ENCODE assay signal across 8 cellular contexts in genomic region chr3:43998374-43998840, GRCh38.
DNase-seq lines count a peak whose midpoint lies in the region; ATAC-seq, FAIRE-seq and TF ChIP-seq lines count a peak whose summit lies in the region.

No MANE protein-coding gene starts in this region.

- no peak for DNase-seq in A549 (ENCODE audit: low read depth in 1 of 2, low spot score in 1 of 2)
- no peak for DNase-seq in astrocyte of the cerebellum (ENCODE audit: low read depth)
- DNase-seq in memory B cell (ENCODE audit: low spot score in 2 of 2) = peak; percentile 14 to 40
- no peak for DNase-seq in MV-4-11 (lab: John Stamatoyannopoulos, UW)
- no peak for DNase-seq in stimulated activated CD4-positive, alpha-beta T cell treated with anti-CD3 and anti-CD28 coated beads, Interleukin-4, amount 100 ng/mL, for 24 hours
- DNase-seq in stimulated activated CD8-positive, alpha-beta memory T cell treated with anti-CD3 and anti-CD28 coated beads, Interleukin-4, amount 100 ng/mL, for 48 hours = no peak

- FAIRE-seq in A549 (lab: Jason Lieb, UNC) = no peak

- H3K9me3 Mint-ChIP-seq in memory B cell = no peaks in the 10 kb centered on the region

- TF ChIP-seq EP300 in A549 (IDR thresholded peaks at IDR 0.05) = no peak

- no peak for TF ChIP-seq CTCF in A549 (IDR thresholded peaks at IDR 0.05)
- TF ChIP-seq CTCF in astrocyte of the cerebellum (IDR thresholded peaks at IDR 0.05; ENCODE audit: low read depth, low read length, missing control alignments) = no peak

- H3K4me3 Mint-ChIP-seq in memory B cell = peak overlapping the region; percentile 85

- ATAC-seq in A549 (no peak; a peak in 1 of 6 replicates), GM21723 (IDR thresholded peaks at IDR 0.05; ENCODE audit: unreplicated experiment) (peak; percentile 3), memory B cell (ENCODE audit: low read depth) (peak; percentile 25), HG02678 (IDR thresholded peaks at IDR 0.05; ENCODE audit: unreplicated experiment) (no peak)

- peak overlapping the region; percentile 45 for H3K27ac Mint-ChIP-seq in memory B cell

- peaks cover 48% of the 10 kb centered on the region for H3K4me1 Mint-ChIP-seq in memory B cell

- WGBS in A549 (ENCODE audit: missing lambda C conversion rate) = 30% methylated on average over 11 of the region's 25 CpGs

- H3K36me3 Mint-ChIP-seq in memory B cell = no peaks in the 10 kb centered on the region

- POLR2A ChIA-PET in A549 (lab: Yijun Ruan, JAX) = interaction anchor here (0.9 kb wide), 1 partner anchor 132 kb away, joined by 3 read pairs; no protein-coding TSS in a partner anchor

- TF ChIP-seq RAD21 in A549 (conservative IDR thresholded peaks at IDR 0.05 in 1 of 2, IDR thresholded peaks at IDR 0.05 in 1 of 2) = no peak

- CTCF ChIA-PET in A549 (lab: Yijun Ruan, JAX) = interaction anchor here (1.7 kb wide), 1 partner anchor 229 kb away, joined by 7 read pairs; no protein-coding TSS in a partner anchor

- H3K27ac ChIP-seq in A549 = peak overlapping the region; percentile 89 to 99

- TF ChIP-seq POLR2A in A549 (IDR thresholded peaks at IDR 0.05; ENCODE audit: low read length) = no peak

- peak overlapping the region; percentile 95 for H3K4me2 ChIP-seq in A549

- no peaks in the 10 kb centered on the region for H3K9me3 ChIP-seq in A549

- peaks cover 32% of the 10 kb centered on the region for H3K27me3 Mint-ChIP-seq in memory B cell

- H3K4me3 ChIP-seq in A549 (peak overlapping the region; percentile 83), astrocyte of the cerebellum (ENCODE audit: low read depth, low read length) (peak overlapping the region; percentile 55)

- in situ Hi-C loops in astrocyte of the cerebellum (cut with HindIII; ENCODE audit: low sequenced_read_pairs) = no loop called here

- peaks cover 40% of the 10 kb centered on the region for H3K4me1 ChIP-seq in A549

TF ChIP-seq in A549, 52 proteins besides CTCF, POLR2A, EP300 and RAD21:
- TF ChIP-seq HEYL (CRISPR knock-in tag; IDR thresholded peaks at IDR 0.05) (no peak), REST (IDR thresholded peaks at IDR 0.05) (no peak), NR3C1 (IDR thresholded peaks at IDR 0.05) (no peak), ZC3H11A (IDR thresholded peaks at IDR 0.05) (no peak), RARB (CRISPR knock-in tag; IDR thresholded peaks at IDR 0.05) (no peak), RCOR1 (IDR thresholded peaks at IDR 0.05; ENCODE audit: low read depth, low read length) (no peak), RNF2 (IDR thresholded peaks at IDR 0.05; ENCODE audit: borderline replicate concordance, low read depth) (no peak), SMC3 (IDR thresholded peaks at IDR 0.05) (no peak), PHF8 (IDR thresholded peaks at IDR 0.05; ENCODE audit: borderline replicate concordance, low read depth) (no peak), CEBPB (IDR thresholded peaks at IDR 0.05) (no peak), EHMT2 (IDR thresholded peaks at IDR 0.05; ENCODE audit: low read depth) (no peak), GATA3 (IDR thresholded peaks at IDR 0.05; ENCODE audit: borderline replicate concordance) (no peak), MYC (IDR thresholded peaks at IDR 0.05; ENCODE audit: borderline replicate concordance, low read length) (no peak), CBX8 (IDR thresholded peaks at IDR 0.05) (no peak)
- TF ChIP-seq, protein P1, sequence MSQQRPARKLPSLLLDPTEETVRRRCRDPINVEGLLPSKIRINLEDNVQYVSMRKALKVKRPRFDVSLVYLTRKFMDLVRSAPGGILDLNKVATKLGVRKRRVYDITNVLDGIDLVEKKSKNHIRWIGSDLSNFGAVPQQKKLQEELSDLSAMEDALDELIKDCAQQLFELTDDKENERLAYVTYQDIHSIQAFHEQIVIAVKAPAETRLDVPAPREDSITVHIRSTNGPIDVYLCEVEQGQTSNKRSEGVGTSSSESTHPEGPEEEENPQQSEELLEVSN (IDR thresholded peaks at IDR 0.05; ENCODE audit: borderline replicate concordance, low read depth) = no peak

Comparison
In these comparisons a context has a peak if more than half of its experiments do, and no peak if none do; other contexts are left out.
1. ATAC-seq: peak in GM21723 (single experiment) and memory B cell (single experiment); none in A549 (0 of 2) and HG02678 (single experiment).
2. DNase-seq: peak in memory B cell (2 of 2); none in A549 (0 of 2), astrocyte of the cerebellum (single experiment), MV-4-11 (single experiment), stimulated activated CD4-positive, alpha-beta T cell treated with anti-CD3 and anti-CD28 coated beads, Interleukin-4, amount 100 ng/mL, for 24 hours (single experiment) and stimulated activated CD8-positive, alpha-beta memory T cell treated with anti-CD3 and anti-CD28 coated beads, Interleukin-4, amount 100 ng/mL, for 48 hours (single experiment).